ENCODE assay signal across 20 cellular contexts in the genomic region with DNA sequence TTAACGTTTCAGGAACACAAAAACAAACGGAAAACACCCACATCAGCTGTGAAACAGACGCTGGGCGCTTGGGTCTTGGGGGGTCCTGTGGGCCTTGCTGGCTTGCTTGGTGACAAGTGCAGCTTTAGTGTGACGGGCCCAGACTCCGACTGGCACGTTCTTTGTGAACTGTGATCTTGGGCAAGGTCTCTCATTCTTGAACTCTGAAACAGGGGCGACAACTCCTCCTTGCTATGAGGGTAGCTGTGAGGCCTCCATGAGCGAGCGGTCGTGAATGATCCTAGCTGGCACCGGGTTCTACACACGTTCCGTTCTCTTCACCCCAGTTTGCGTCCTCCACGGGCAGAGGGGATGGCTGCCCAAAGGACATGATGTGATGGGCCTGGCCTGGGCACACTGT. TPM values are rescaled to one million over a fixed set of nuclear protein-coding genes. Genes with fewer than 3 reads are reported as not detected.
DNase-seq lines count a peak whose midpoint lies in the region; ATAC-seq and TF ChIP-seq lines count a peak whose summit lies in the region.
"Had no signal": no experiment of that assay in that cellular context is flagged by ENCODE, and none has a peak within 500 bp of the region (broad histone marks: within the 10 kb centered on the region; RNA-seq: fewer than 3 reads in every experiment).

No MANE protein-coding gene starts in this region.

- no peak for TF ChIP-seq POLR2A in heart left ventricle (IDR thresholded peaks at IDR 0.05)
- no peak for TF ChIP-seq POLR2A in upper lobe of left lung (IDR thresholded peaks at IDR 0.05)

- H4K20me1 ChIP-seq in fibroblast of lung (ENCODE audit: control insufficient read depth, extremely low read depth, insufficient read depth, low read length): no peaks in the 10 kb centered on the region

- WGBS in heart left ventricle, 4 donors: 82 to 88% (median 83%) methylated on average over 15 to 16 of the region's 16 CpGs
- WGBS in upper lobe of left lung, 2 donors: 87 to 88% methylated on average over 16 of the region's 16 CpGs

- H3K79me2 ChIP-seq in fibroblast of lung (ENCODE audit: control insufficient read depth, insufficient read depth, low read length) (peaks cover 4% of the 10 kb centered on the region), parathyroid adenoma (no peaks in the 10 kb centered on the region)

- H3K27ac ChIP-seq in heart left ventricle (peak overlapping the region; percentile 54 to 89 (median 80)), fibroblast of lung (ENCODE audit: insufficient read depth, low read length) (peak overlapping the region; percentile 91), parathyroid adenoma (peak overlapping the region; percentile 54), upper lobe of left lung (peak overlapping the region; percentile 52 to 82 (median 68))
- H3K27ac ChIP-seq: epithelial cell of prostate, neutrophil, SJSA1 had no signal

- H3K9me3 ChIP-seq in heart left ventricle (no peaks in the 10 kb centered on the region), fibroblast of lung (ENCODE audit: control insufficient read depth, insufficient read depth, low read depth, low read length) (no peaks in the 10 kb centered on the region), parathyroid adenoma (ENCODE audit: control insufficient read depth, low read length) (no peaks in the 10 kb centered on the region), upper lobe of left lung (no peaks in the 10 kb centered on the region)
- H3K9me3 ChIP-seq: neutrophil, SJSA1 had no signal

- H3K4me1 ChIP-seq in heart left ventricle (peaks cover 0 to 20% (median 13%) of the 10 kb centered on the region in 12 donors), fibroblast of lung (ENCODE audit: control insufficient read depth, extremely low read depth, insufficient read depth, low read length) (peaks cover 7% of the 10 kb centered on the region), parathyroid adenoma (no peaks in the 10 kb centered on the region), upper lobe of left lung (peaks cover 0 to 11% (median 4%) of the 10 kb centered on the region in 4 donors)
- H3K4me1 ChIP-seq: SJSA1 had no signal

- H3K4me3 ChIP-seq in heart left ventricle: peak overlapping the region in 3 of 12 donors; percentile 11 to 36 (median 27)
- H3K4me3 ChIP-seq in fibroblast of lung (replicated peaks in 1 of 4; ENCODE audit: control extremely low read depth in 1 of 4, insufficient read depth in 1 of 4, low read depth in 3 of 4, low read length in 4 of 4): no peak overlapping the region
- no peak overlapping the region for H3K4me3 ChIP-seq in parathyroid adenoma (ENCODE audit: low read depth, low read length)
- no peak overlapping the region for H3K4me3 ChIP-seq in upper lobe of left lung
- H3K4me3 ChIP-seq: K562, SJSA1, skin epidermis had no signal

- H3K4me2 ChIP-seq in fibroblast of lung (ENCODE audit: extremely low read depth, insufficient read depth, low read length) (no peak overlapping the region), parathyroid adenoma (ENCODE audit: low read length) (no peak overlapping the region)

- ATAC-seq in heart left ventricle: no peak
- no peak for ATAC-seq in Right ventricle myocardium inferior
- ATAC-seq in upper lobe of left lung (ENCODE audit: low FRiP score in 2 of 2): no peak
- no peak for ATAC-seq in GM21576 (IDR thresholded peaks at IDR 0.05; ENCODE audit: unreplicated experiment)
- no peak for ATAC-seq in HG03520 (IDR thresholded peaks at IDR 0.05; ENCODE audit: unreplicated experiment)

- DNase-seq in heart left ventricle (no peak), Right ventricle myocardium inferior (ENCODE audit: missing footprints) (no peak), fibroblast of lung (ENCODE audit: low read depth in 2 of 2) (no peak), upper lobe of left lung (no peak), head of caudate nucleus (no peak)
- DNase-seq: activated gamma-delta T cell; CD4-positive, alpha-beta T cell; DMS53; islet precursor cell; midbrain; T-helper 9 cell; trophoblast cell had no signal

- no peak for TF ChIP-seq EP300 in upper lobe of left lung (IDR thresholded peaks at IDR 0.05)

- H3K27me3 ChIP-seq in heart left ventricle (no peaks in the 10 kb centered on the region), fibroblast of lung (ENCODE audit: control insufficient read depth, insufficient read depth, low read length) (no peaks in the 10 kb centered on the region), parathyroid adenoma (ENCODE audit: control insufficient read depth, insufficient read depth, low read length) (no peaks in the 10 kb centered on the region), upper lobe of left lung (no peaks in the 10 kb centered on the region)
- H3K27me3 ChIP-seq: neutrophil, SJSA1 had no signal

- H3K36me3 ChIP-seq in heart left ventricle (peaks cover 0 to 35% (median 18%) of the 10 kb centered on the region in 9 donors), fibroblast of lung (ENCODE audit: control insufficient read depth, insufficient read depth, low read length) (peaks cover 1% of the 10 kb centered on the region), parathyroid adenoma (ENCODE audit: control insufficient read depth, insufficient read depth, low read length) (peaks cover 3% of the 10 kb centered on the region), upper lobe of left lung (peaks cover 0 to 31% (median 12%) of the 10 kb centered on the region in 4 donors)

- intact Hi-C loops in heart left ventricle (cut with DNase I) (no loop called here), Right ventricle myocardium inferior (cut with DNase I) (loop anchor here (5.0 kb wide), 1 partner anchor 66 kb away; no protein-coding TSS in a partner anchor), head of caudate nucleus (cut with DNase I) (no loop called here)

- peak overlapping the region; percentile 26 for H2AFZ ChIP-seq in fibroblast of lung (ENCODE audit: low read length)
- H2AFZ ChIP-seq in parathyroid adenoma: no peak overlapping the region

- H3K9ac ChIP-seq in fibroblast of lung (ENCODE audit: insufficient read depth, low read length) (peak overlapping the region; percentile 8), parathyroid adenoma (no peak overlapping the region)

- TF ChIP-seq CTCF in heart left ventricle (IDR thresholded peaks at IDR 0.05) (no peak), fibroblast of lung (conservative IDR thresholded peaks at IDR 0.05 in 1 of 2, IDR thresholded peaks at IDR 0.05 in 1 of 2; ENCODE audit: low read depth in 1 of 2, low read length in 2 of 2) (no peak), parathyroid adenoma (IDR thresholded peaks at IDR 0.05) (no peak), upper lobe of left lung (IDR thresholded peaks at IDR 0.05) (no peak)

RNA-seq across cellular contexts. Expression of gene COLEC11, which starts 8.7 kb away (rescaled TPM):
- 1 to 10 TPM; 2.3 to 9.9 (median 2.9) TPM for total RNA-seq in heart left ventricle
- 10 to 100 TPM in 1 of 2 donors, 1 to 10 TPM in 1; 8.8 to 12.5 TPM for polyA plus RNA-seq in heart left ventricle
- total RNA-seq in Right ventricle myocardium inferior: 1.9 TPM
- 0.77 and 0.83 TPM in 2 replicates for total RNA-seq in fibroblast of lung
- 0.30 and 0.34 TPM in 2 replicates for polyA plus RNA-seq in fibroblast of lung
- polyA plus RNA-seq in fibroblast of lung (2012): 0.14 and 0.43 TPM in 2 replicates
- 0.82 TPM in 1 of 2 replicates, not detected in the other for polyA minus RNA-seq in fibroblast of lung (ENCODE audit: low replicate concordance)
- 1 to 10 TPM in 3 of 6 donors, under 1 TPM in 2, not detected in 1; 0.79 to 2.3 (median 1.3) TPM for total RNA-seq in upper lobe of left lung
- total RNA-seq: SJSA1 had no signal

RNA-seq across cellular contexts. Expression of gene RPS7, which starts 11.2 kb away (rescaled TPM):
- total RNA-seq in heart left ventricle: 1,000 to 10,000 TPM in 1 of 9 donors, 100 to 1,000 TPM in 8; 407 to 1,112 (median 628) TPM
- 1,000 to 10,000 TPM; 1,474 to 1,813 TPM for polyA plus RNA-seq in heart left ventricle
- 657 TPM for total RNA-seq in Right ventricle myocardium inferior
- total RNA-seq in fibroblast of lung: 1,452 and 2,150 TPM in 2 replicates
- 1,409 and 1,476 TPM in 2 replicates for polyA plus RNA-seq in fibroblast of lung
- polyA plus RNA-seq in fibroblast of lung (2012): 1,636 and 1,862 TPM in 2 replicates
- polyA minus RNA-seq in fibroblast of lung (ENCODE audit: low replicate concordance): 159 and 203 TPM in 2 replicates
- 1,000 to 10,000 TPM in 2 of 6 donors, 100 to 1,000 TPM in 4; 689 to 1,790 (median 847) TPM for total RNA-seq in upper lobe of left lung

RNA-seq across cellular contexts. Expression of gene RNASEH1, which starts 28.1 kb away (rescaled TPM):
- 10 to 100 TPM; 18.3 to 23.6 (median 20.0) TPM for total RNA-seq in heart left ventricle
- 10 to 100 TPM; 12.8 to 31.4 TPM for polyA plus RNA-seq in heart left ventricle
- 20.9 TPM for total RNA-seq in Right ventricle myocardium inferior
- total RNA-seq in fibroblast of lung: 28.5 and 31.2 TPM in 2 replicates
- polyA plus RNA-seq in fibroblast of lung: 23.8 and 28.6 TPM in 2 replicates
- polyA plus RNA-seq in fibroblast of lung (2012): 29.8 and 34.0 TPM in 2 replicates
- polyA minus RNA-seq in fibroblast of lung (ENCODE audit: low replicate concordance): 12.2 and 18.5 TPM in 2 replicates
- 10 to 100 TPM; 17.1 to 19.5 (median 18.0) TPM for total RNA-seq in upper lobe of left lung
